In genomic region chr16:56869513-56870270, GRCh38 we compare ENCODE assay signal across 1 cellular context.
A peak's percentile ranks its signal among the peaks of the same experiment; 100 is the strongest.
TF ChIP-seq lines count a peak whose summit lies in the region.

No MANE protein-coding gene starts in this region.

TF ChIP-seq in HepG2, 621 proteins besides CTCF, POLR2A, EP300 and RAD21 (continued from another document and continues in another):
- no peak for TF ChIP-seq ZNF607 (CRISPR knock-in tag; IDR thresholded peaks at IDR 0.05; ENCODE audit: borderline replicate concordance)
- no peak for TF ChIP-seq KDM4B (CRISPR knock-in tag; IDR thresholded peaks at IDR 0.05)
- no peak for TF ChIP-seq ZBTB8A (CRISPR knock-in tag; IDR thresholded peaks at IDR 0.05; ENCODE audit: borderline replicate concordance, low read depth)
- TF ChIP-seq ZNF136 (CRISPR knock-in tag; IDR thresholded peaks at IDR 0.05; ENCODE audit: low read depth) = no peak
- TF ChIP-seq MTF1 (CRISPR knock-in tag; IDR thresholded peaks at IDR 0.05) = no peak
- TF ChIP-seq ZNF629 (CRISPR knock-in tag; conservative IDR thresholded peaks at IDR 0.05) = peak; percentile 99
- no peak for TF ChIP-seq CHD2 (IDR thresholded peaks at IDR 0.05; ENCODE audit: low read depth, low read length)
- no peak for TF ChIP-seq SCMH1 (CRISPR knock-in tag; IDR thresholded peaks at IDR 0.05; ENCODE audit: borderline replicate concordance)
- no peak for TF ChIP-seq MYPOP (CRISPR knock-in tag; IDR thresholded peaks at IDR 0.05)
- no peak for TF ChIP-seq ZNF775 (CRISPR knock-in tag; IDR thresholded peaks at IDR 0.05; ENCODE audit: borderline replicate concordance)
- no peak for TF ChIP-seq HOXA9 (CRISPR knock-in tag; IDR thresholded peaks at IDR 0.05; ENCODE audit: borderline replicate concordance)
- TF ChIP-seq BCLAF1 (IDR thresholded peaks at IDR 0.05) = no peak
- TF ChIP-seq CCDC6 (CRISPR knock-in tag; IDR thresholded peaks at IDR 0.05) = no peak
- no peak for TF ChIP-seq FOXA3 (CRISPR knock-in tag; IDR thresholded peaks at IDR 0.05)
- TF ChIP-seq PRDM10 (CRISPR knock-in tag; IDR thresholded peaks at IDR 0.05; ENCODE audit: low read depth) = no peak
- no peak for TF ChIP-seq SP1 (IDR thresholded peaks at IDR 0.05)
- TF ChIP-seq SP1 (CRISPR knock-in tag; IDR thresholded peaks at IDR 0.05) = no peak
- no peak for TF ChIP-seq ZNF503 (CRISPR knock-in tag; IDR thresholded peaks at IDR 0.05)
- TF ChIP-seq NBN (conservative IDR thresholded peaks at IDR 0.05) = no peak
- TF ChIP-seq NFRKB (IDR thresholded peaks at IDR 0.05) = no peak
- TF ChIP-seq GLMP (CRISPR knock-in tag; IDR thresholded peaks at IDR 0.05; ENCODE audit: borderline replicate concordance) = no peak
- no peak for TF ChIP-seq DDIT3 (CRISPR knock-in tag; IDR thresholded peaks at IDR 0.05)
- no peak for TF ChIP-seq HMG20B (CRISPR knock-in tag; conservative IDR thresholded peaks at IDR 0.05)
- TF ChIP-seq KLF6 (CRISPR knock-in tag; IDR thresholded peaks at IDR 0.05) = no peak
- 0 out of 2 replicates have a peak, but pooled peaks have one; percentile 53 for TF ChIP-seq ZNF275 (CRISPR knock-in tag; IDR thresholded peaks at IDR 0.05; ENCODE audit: borderline replicate concordance)
- TF ChIP-seq SOX6 (IDR thresholded peaks at IDR 0.05) = no peak
- no peak for TF ChIP-seq SOX6 (CRISPR knock-in tag; IDR thresholded peaks at IDR 0.05)
- no peak for TF ChIP-seq TOE1 (CRISPR knock-in tag; IDR thresholded peaks at IDR 0.05)
- TF ChIP-seq ZNF331 (CRISPR knock-in tag; IDR thresholded peaks at IDR 0.05) = no peak
- TF ChIP-seq PTBP1 (IDR thresholded peaks at IDR 0.05; ENCODE audit: low read depth, low read length, poor library complexity, severe bottlenecking) = no peak
- no peak for TF ChIP-seq U2AF2 (IDR thresholded peaks at IDR 0.05; ENCODE audit: low read depth, low read length)
- no peak for TF ChIP-seq PAWR (CRISPR knock-in tag; IDR thresholded peaks at IDR 0.05; ENCODE audit: borderline replicate concordance)
- peak; percentile 70; the same call in 1 of the 2 replicates for TF ChIP-seq ZNF263 (CRISPR knock-in tag; IDR thresholded peaks at IDR 0.05)
- TF ChIP-seq ZSCAN31 (CRISPR knock-in tag; IDR thresholded peaks at IDR 0.05; ENCODE audit: low read depth) = no peak
- TF ChIP-seq ZNF530 (CRISPR knock-in tag; IDR thresholded peaks at IDR 0.05; ENCODE audit: low read depth) = no peak
- no peak for TF ChIP-seq CREM (IDR thresholded peaks at IDR 0.05)
- no peak for TF ChIP-seq CREM (CRISPR knock-in tag; IDR thresholded peaks at IDR 0.05)
- TF ChIP-seq ZNF652 (CRISPR knock-in tag; IDR thresholded peaks at IDR 0.05; ENCODE audit: borderline replicate concordance, low read depth) = no peak
- TF ChIP-seq ZNF589 (CRISPR knock-in tag; conservative IDR thresholded peaks at IDR 0.05) = no peak
- TF ChIP-seq HNF1B (CRISPR knock-in tag; IDR thresholded peaks at IDR 0.05) = no peak
- TF ChIP-seq BRD4 (CRISPR knock-in tag; IDR thresholded peaks at IDR 0.05) = no peak
- no peak for TF ChIP-seq ZNF83 (CRISPR knock-in tag; IDR thresholded peaks at IDR 0.05; ENCODE audit: borderline replicate concordance)
- TF ChIP-seq PREB (CRISPR knock-in tag; IDR thresholded peaks at IDR 0.05) = no peak
- TF ChIP-seq SP4 (CRISPR knock-in tag; IDR thresholded peaks at IDR 0.05) = no peak
- no peak for TF ChIP-seq NR2F2 (IDR thresholded peaks at IDR 0.05; ENCODE audit: borderline replicate concordance, low read depth)
- no peak for TF ChIP-seq ESRRA (CRISPR knock-in tag; IDR thresholded peaks at IDR 0.05; ENCODE audit: low read depth)
- TF ChIP-seq ZNF704 (CRISPR knock-in tag; IDR thresholded peaks at IDR 0.05; ENCODE audit: borderline replicate concordance) = no peak
- TF ChIP-seq ASH2L (IDR thresholded peaks at IDR 0.05; ENCODE audit: insufficient read length, low read depth, low read length) = no peak
- TF ChIP-seq NFIC (IDR thresholded peaks at IDR 0.05; ENCODE audit: low read length) = no peak
- TF ChIP-seq E2F5 (CRISPR knock-in tag; conservative IDR thresholded peaks at IDR 0.05) = no peak
- TF ChIP-seq REL (CRISPR knock-in tag; conservative IDR thresholded peaks at IDR 0.05) = no peak
- TF ChIP-seq MXD1 (CRISPR knock-in tag; IDR thresholded peaks at IDR 0.05) = 0 out of 2 replicates have a peak, but pooled peaks have one; percentile 23
- no peak for TF ChIP-seq ZNF615 (CRISPR knock-in tag; IDR thresholded peaks at IDR 0.05; ENCODE audit: borderline replicate concordance)
- TF ChIP-seq SRF (IDR thresholded peaks at IDR 0.05; ENCODE audit: low read depth, low read length) = no peak
